Comparison of ENCODE assay signal across 10 cellular contexts in genomic region chr1:78060857-78061563, GRCh38. TPM values are rescaled to one million over a fixed set of nuclear protein-coding genes. Genes with fewer than 3 reads are reported as not detected.
A peak's percentile ranks its signal among the peaks of the same experiment; 100 is the strongest.
DNase-seq lines count a peak whose midpoint lies in the region; ATAC-seq, FAIRE-seq and TF ChIP-seq lines count a peak whose summit lies in the region.
"Had no signal": no experiment of that assay in that cellular context is flagged by ENCODE, and none has a peak within 500 bp of the region (broad histone marks: within the 10 kb centered on the region; RNA-seq: fewer than 3 reads in every experiment).

No MANE protein-coding gene starts in this region.

- H3K27me3 ChIP-seq in endodermal cell (ENCODE audit: control insufficient read depth, insufficient read depth, low read length, poor library complexity, severe bottlenecking), result peaks cover 5% of the 10 kb centered on the region
- H3K27me3 ChIP-seq in vagina, result no peaks in the 10 kb centered on the region

- CTCF ChIA-PET in GM10248 (lab: Yijun Ruan, JAX), result no interaction called here

- H3K4me3 ChIP-seq in endodermal cell (ENCODE audit: low read length) (no peak overlapping the region), vagina (no peak overlapping the region), kidney (ENCODE audit: low read length in 2 of 2) (no peak overlapping the region)

- ATAC-seq in HG03139 (IDR thresholded peaks at IDR 0.05; ENCODE audit: unreplicated experiment), result peak; percentile 69
- ATAC-seq: activated CD4-positive, alpha-beta T cell treated with anti-CD3 and anti-CD28 coated beads for 36 hours had no signal

- no peaks in the 10 kb centered on the region for H3K36me3 Mint-ChIP-seq in endodermal cell (ENCODE audit: low read depth)
- H3K36me3 Mint-ChIP-seq: CD4-positive, CD25-positive, alpha-beta regulatory T cell had no signal

- TF ChIP-seq POLR2A in vagina (IDR thresholded peaks at IDR 0.05), result no peak

- POLR2A ChIA-PET in GM10248 (lab: Yijun Ruan, JAX), result interaction anchor here (0.6 to 1.0 kb wide), 2 partner anchors 57 to 895 kb away, joined by 3 to 4 read pairs; partner anchors contain the start of gene DNAJB4

- H3K27me3 Mint-ChIP-seq in endodermal cell (ENCODE audit: insufficient read depth), result no peaks in the 10 kb centered on the region

- H3K27ac Mint-ChIP-seq in endodermal cell, result peak overlapping the region; percentile 37
- H3K27ac Mint-ChIP-seq: activated CD4-positive, alpha-beta T cell treated with anti-CD3 and anti-CD28 coated beads for 36 hours; CD4-positive, CD25-positive, alpha-beta regulatory T cell had no signal

- H3K9me3 Mint-ChIP-seq in endodermal cell, result no peaks in the 10 kb centered on the region

- no peak for FAIRE-seq in kidney (lab: Jason Lieb, UNC)

- H3K9me3 ChIP-seq in endodermal cell (ENCODE audit: control insufficient read depth, low read length), result no peaks in the 10 kb centered on the region
- no peaks in the 10 kb centered on the region for H3K9me3 ChIP-seq in vagina
- H3K9me3 ChIP-seq in kidney (ENCODE audit: control insufficient read depth in 1 of 2, low read length in 2 of 2), result no peaks in the 10 kb centered on the region

- H3K4me3 Mint-ChIP-seq in endodermal cell, result no peak overlapping the region
- H3K4me3 Mint-ChIP-seq: activated CD4-positive, alpha-beta T cell treated with anti-CD3 and anti-CD28 coated beads for 36 hours; CD4-positive, CD25-positive, alpha-beta regulatory T cell had no signal

- no peaks in the 10 kb centered on the region for H3K4me1 ChIP-seq in endodermal cell (ENCODE audit: control insufficient read depth, insufficient read depth, low read length)
- H3K4me1 ChIP-seq in vagina, result no peaks in the 10 kb centered on the region
- no peaks in the 10 kb centered on the region for H3K4me1 ChIP-seq in kidney (ENCODE audit: control insufficient read depth in 1 of 2, insufficient read depth in 1 of 2, low read depth in 1 of 2, low read length in 2 of 2)

- H3K4me1 Mint-ChIP-seq in endodermal cell, result peaks cover 1% of the 10 kb centered on the region
- H3K4me1 Mint-ChIP-seq: activated CD4-positive, alpha-beta T cell treated with anti-CD3 and anti-CD28 coated beads for 36 hours had no signal

- H3K9ac ChIP-seq in endodermal cell (ENCODE audit: extremely low read depth, low read length, poor library complexity, severe bottlenecking) (no peak overlapping the region), kidney (ENCODE audit: low read length in 2 of 2) (no peak overlapping the region)

- peak; percentile 30 for DNase-seq in GM10248 (ENCODE audit: extremely low spot score)
- peak; percentile 35 for DNase-seq in GM20000 (ENCODE audit: low spot score)
- DNase-seq in endodermal cell, result no peak
- no peak for DNase-seq in D341Med (ENCODE audit: low spot score)
- no peak for DNase-seq in NCI-H1417 (lab: John Stamatoyannopoulos, UW)
- DNase-seq in vagina (ENCODE audit: extremely low spot score in 2 of 2), result no peak
- no peak for DNase-seq in kidney
- DNase-seq: activated CD4-positive, alpha-beta T cell treated with anti-CD3 and anti-CD28 coated beads for 36 hours; CD4-positive, CD25-positive, alpha-beta regulatory T cell had no signal

- 83 to 96% methylated on average over 1 to 4 of the region's 4 CpGs for WGBS in endodermal cell (ENCODE audit: insufficient coverage in 1 of 2, insufficient read length in 1 of 2), 2 experiments

- intact Hi-C loops in vagina (cut with DNase I), result no loop called here
- intact Hi-C loops in kidney (cut with DNase I), result no loop called here

- H3K36me3 ChIP-seq in endodermal cell (ENCODE audit: control insufficient read depth, insufficient read depth, low read length), result no peaks in the 10 kb centered on the region
- H3K36me3 ChIP-seq in vagina, result no peaks in the 10 kb centered on the region
- H3K36me3 ChIP-seq in kidney (ENCODE audit: control insufficient read depth in 1 of 2, insufficient read depth in 2 of 2, low read length in 2 of 2), result no peaks in the 10 kb centered on the region

- no peak overlapping the region for H3K27ac ChIP-seq in endodermal cell (ENCODE audit: low read depth, low read length)
- no peak overlapping the region for H3K27ac ChIP-seq in vagina
- H3K27ac ChIP-seq in kidney (ENCODE audit: low read depth in 2 of 2, low read length in 2 of 2), result no peak overlapping the region

- TF ChIP-seq CTCF in GM10248 (IDR thresholded peaks at IDR 0.05; ENCODE audit: control extremely low read depth, extremely low read depth, low read depth, missing control alignments) (no peak), GM20000 (IDR thresholded peaks at IDR 0.05; ENCODE audit: extremely low read depth, missing control alignments) (no peak), endodermal cell (conservative IDR thresholded peaks at IDR 0.05) (peak; percentile 64), vagina (IDR thresholded peaks at IDR 0.05) (no peak), kidney (IDR thresholded peaks at IDR 0.05; ENCODE audit: borderline replicate concordance, extremely low read depth, insufficient read depth) (no peak)

RNA-seq across cellular contexts. Expression of gene GIPC2, which starts 15.2 kb away (rescaled TPM):
- total RNA-seq in endodermal cell (1 to 10 TPM in 1 of 2 donors, under 1 TPM in 1; 0.79 to 2.1 TPM), vagina (2.7 TPM), kidney (10.7 TPM)
- 0.14 TPM for polyA plus RNA-seq in endodermal cell (2013, experiment 1 of 2)
- polyA plus RNA-seq in endodermal cell (2013, experiment 2 of 2), result not detected
- 20.3 TPM for polyA plus RNA-seq in kidney (ENCODE audit: insufficient read depth, low read depth, low replicate concordance)
- total RNA-seq: CD4-positive, CD25-positive, alpha-beta regulatory T cell had no signal

RNA-seq across cellular contexts. Expression of gene DNAJB4, which starts 56.3 kb away (rescaled TPM):
- total RNA-seq in endodermal cell (10 to 100 TPM; 16.4 to 38.4 TPM), vagina (20.9 TPM), kidney (34.7 TPM)
- 18.4 TPM for polyA plus RNA-seq in endodermal cell (2013, experiment 1 of 2)
- polyA plus RNA-seq in endodermal cell (2013, experiment 2 of 2), result 21.3 TPM
- polyA plus RNA-seq in kidney (ENCODE audit: insufficient read depth, low read depth, low replicate concordance), result 17.0 TPM

Comparison
In these comparisons a context has a peak if more than half of its experiments do, and no peak if none do; other contexts are left out.
1. DNase-seq: peak in GM10248 (single experiment) and GM20000 (single experiment); none in endodermal cell (single experiment), D341Med (single experiment), NCI-H1417 (0 of 3), vagina (0 of 2) and kidney (single experiment).